In the genomic region with DNA sequence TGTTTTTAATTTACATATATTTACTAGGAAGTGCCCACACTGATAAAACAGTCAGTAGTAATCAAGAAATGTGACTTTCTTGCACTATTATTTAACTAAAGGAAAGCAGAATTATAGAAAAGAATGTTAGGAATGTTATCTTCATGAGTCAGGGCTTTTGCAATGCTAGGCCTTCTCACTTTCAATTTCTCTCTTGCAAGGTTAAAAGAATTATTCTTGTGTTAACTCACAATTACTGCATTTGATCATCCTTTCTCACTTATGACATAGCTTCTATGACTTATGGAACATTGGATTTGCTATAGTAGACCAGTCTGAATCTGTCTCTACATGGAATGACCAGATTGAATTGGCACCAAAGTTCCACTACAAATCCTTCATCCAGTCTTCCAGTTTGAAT, we compare ENCODE assay signal across 12 cellular contexts.
DNase-seq lines count a peak whose midpoint lies in the region; ATAC-seq and TF ChIP-seq lines count a peak whose summit lies in the region.
"Had no signal": no experiment of that assay in that cellular context is flagged by ENCODE, and none has a peak within 500 bp of the region (broad histone marks: within the 10 kb centered on the region; RNA-seq: fewer than 3 reads in every experiment).

No MANE protein-coding gene starts in this region.

- H3K9me3 ChIP-seq in SJSA1 (replicated peaks), result no peaks in the 10 kb centered on the region

- no peak for ATAC-seq in HG03135 (IDR thresholded peaks at IDR 0.05; ENCODE audit: unreplicated experiment)
- ATAC-seq: natural killer cell; stimulated activated naive CD8-positive, alpha-beta T cell treated with anti-CD3 and anti-CD28 coated beads, Interleukin-15, amount 100 ng/mL, for 72 hours had no signal

- no peaks in the 10 kb centered on the region for H3K27me3 ChIP-seq in SJSA1 (replicated peaks)

- no peak overlapping the region for H3K4me3 ChIP-seq in SJSA1

- peaks cover 24% of the 10 kb centered on the region for H3K4me1 Mint-ChIP-seq in osteocyte (ENCODE audit: unreplicated experiment)
- H3K4me1 Mint-ChIP-seq: natural killer cell had no signal

- peak overlapping the region; percentile 65 for H3K27ac ChIP-seq in SJSA1

- no peaks in the 10 kb centered on the region for H3K27me3 Mint-ChIP-seq in osteocyte (ENCODE audit: unreplicated experiment)
- H3K27me3 Mint-ChIP-seq: stimulated activated naive CD8-positive, alpha-beta T cell treated with anti-CD3 and anti-CD28 coated beads, Interleukin-15, amount 100 ng/mL, for 72 hours had no signal

- TF ChIP-seq CTCF in osteocyte (IDR thresholded peaks at IDR 0.05), result no peak

- peak overlapping the region; percentile 73 for H3K27ac Mint-ChIP-seq in osteocyte (ENCODE audit: unreplicated experiment)
- H3K27ac Mint-ChIP-seq: natural killer cell had no signal

- no peak overlapping the region for H3K4me3 Mint-ChIP-seq in osteocyte (ENCODE audit: unreplicated experiment)
- H3K4me3 Mint-ChIP-seq: natural killer cell; stimulated activated naive CD8-positive, alpha-beta T cell treated with anti-CD3 and anti-CD28 coated beads, Interleukin-15, amount 100 ng/mL, for 72 hours had no signal

- H3K36me3 Mint-ChIP-seq in osteocyte (ENCODE audit: unreplicated experiment), result no peaks in the 10 kb centered on the region
- H3K36me3 Mint-ChIP-seq: natural killer cell had no signal

- DNase-seq in H4 (ENCODE audit: low spot score) (peak; percentile 67), SJSA1 (ENCODE audit: low read depth in 1 of 2, low spot score in 2 of 2) (peak in 1 of 2 experiments; percentile 72), fibroblast of peridontal ligament (ENCODE audit: extremely low read depth) (peak; percentile 54), osteocyte (ENCODE audit: extremely low spot score, unreplicated experiment) (no peak), NCI-H128 (lab: John Stamatoyannopoulos, UW; ENCODE audit: unreplicated experiment) (no peak), inferior parietal cortex (ENCODE audit: extremely low spot score) (no peak), T-helper 9 cell (no peak)
- DNase-seq: COR-L47; natural killer cell; NCI-H1694; stimulated activated naive CD8-positive, alpha-beta T cell treated with anti-CD3 and anti-CD28 coated beads, Interleukin-15, amount 100 ng/mL, for 72 hours had no signal

- H3K9me3 Mint-ChIP-seq in osteocyte (ENCODE audit: unreplicated experiment), result peaks cover under 1% of the 10 kb centered on the region
- H3K9me3 Mint-ChIP-seq: natural killer cell; stimulated activated naive CD8-positive, alpha-beta T cell treated with anti-CD3 and anti-CD28 coated beads, Interleukin-15, amount 100 ng/mL, for 72 hours had no signal

- H3K4me1 ChIP-seq in SJSA1 (replicated peaks), result peaks cover 21% of the 10 kb centered on the region

- H3K36me3 ChIP-seq in SJSA1, result no peaks in the 10 kb centered on the region; the same call in 1 of the 2 replicates

Comparison
In these comparisons a context has a peak if more than half of its experiments do, and no peak if none do; other contexts are left out.
1. DNase-seq: peak in H4 (single experiment) and fibroblast of peridontal ligament (single experiment); none in osteocyte (single experiment), NCI-H128 (single experiment), inferior parietal cortex (single experiment) and T-helper 9 cell (single experiment).